In the genomic region with DNA sequence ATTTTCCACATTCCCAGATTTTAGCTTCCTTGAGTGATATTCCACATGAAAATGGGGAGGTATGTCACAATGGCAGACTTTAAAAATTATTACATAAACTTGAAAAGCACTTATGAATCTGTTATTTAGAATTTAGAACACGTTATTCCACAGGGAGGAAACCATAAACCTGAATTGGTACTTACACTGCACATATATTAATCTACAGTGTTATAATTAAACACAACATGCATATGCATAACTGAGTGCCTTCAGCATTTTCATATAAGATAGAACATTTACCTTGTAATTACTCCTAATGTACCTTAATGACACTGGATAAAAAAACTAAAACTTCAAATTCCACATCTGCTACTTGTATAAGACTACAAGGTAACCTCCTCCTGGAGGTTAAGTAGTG, we compare ENCODE assay signal across 19 cellular contexts.
"Had no signal": no experiment of that assay in that cellular context is flagged by ENCODE, and none has a peak within 500 bp of the region (broad histone marks: within the 10 kb centered on the region; RNA-seq: fewer than 3 reads in every experiment).

No MANE protein-coding gene starts in this region.

- H3K9me3 ChIP-seq: gastroesophageal sphincter, left lung, lower lobe of right lung, pancreas, upper lobe of left lung, uterus had no signal

- H3K4me1 Mint-ChIP-seq: naive B cell had no signal

- FAIRE-seq: colon, keratinocyte had no signal

- H3K36me3 ChIP-seq: gastroesophageal sphincter, left lung, lower lobe of right lung, pancreas, upper lobe of left lung, uterus had no signal

- H3K27me3 Mint-ChIP-seq: progenitor cell of endocrine pancreas had no signal

- H3K36me3 Mint-ChIP-seq: naive B cell had no signal

- H3K27me3 ChIP-seq: gastroesophageal sphincter, upper lobe of left lung, uterus had no signal

- H3K27ac Mint-ChIP-seq: dendritic cell treated with granulocyte-macrophage colony-stimulating factor and Interleukin-4, amounts not matched to agents 40 ng/mL and 50 ng/mL, for 4 days; naive B cell; nephron; progenitor cell of endocrine pancreas had no signal

- H3K4me3 ChIP-seq: gastroesophageal sphincter, left lung, lower lobe of right lung, pancreas, smooth muscle cell, upper lobe of left lung, uterus had no signal

- H3K9me3 Mint-ChIP-seq: dendritic cell treated with granulocyte-macrophage colony-stimulating factor and Interleukin-4, amounts not matched to agents 40 ng/mL and 50 ng/mL, for 4 days; naive B cell; nephron had no signal

- H3K27ac ChIP-seq: gastroesophageal sphincter, lower lobe of right lung, pancreas, uterus had no signal

- DNase-seq: glutamatergic neuron; left lung; lower lobe of right lung; mesenchymal stem cell; naive B cell; occipital lobe; pancreas; right cardiac atrium; stimulated activated CD4-positive, alpha-beta T cell treated with anti-CD3 and anti-CD28 coated beads, Interleukin-2, amount 100 ng/mL, for 48 hours; stimulated activated naive CD4-positive, alpha-beta T cell treated with Interleukin-2 at 50 U/mL for 16 hours; upper lobe of left lung; uterus had no signal

- H3K4me1 ChIP-seq: uterus had no signal

- H3K4me2 ChIP-seq: smooth muscle cell had no signal

- H3K4me3 Mint-ChIP-seq: dendritic cell treated with granulocyte-macrophage colony-stimulating factor and Interleukin-4, amounts not matched to agents 40 ng/mL and 50 ng/mL, for 4 days; naive B cell; nephron had no signal
